Comparison of ENCODE assay signal across 23 cellular contexts in genomic region chr1:78641558-78641957, GRCh38. TPM values are rescaled to one million over a fixed set of nuclear protein-coding genes. Genes with fewer than 3 reads are reported as not detected.
"Had no signal": no experiment of that assay in that cellular context is flagged by ENCODE, and none has a peak within 500 bp of the region (broad histone marks: within the 10 kb centered on the region; RNA-seq: fewer than 3 reads in every experiment).

No MANE protein-coding gene starts in this region.

- H3K9me3 ChIP-seq: adrenal gland had no signal

- ATAC-seq: activated T-helper 17 cell treated with anti-CD3 and anti-CD28 coated beads, Interleukin-2, amount 50 U/mL, for 72 hours had no signal

- H3K36me3 ChIP-seq: adrenal gland had no signal

- H3K27me3 ChIP-seq: adrenal gland had no signal

- H3K4me1 ChIP-seq: adrenal gland had no signal

- H3K27ac ChIP-seq: adrenal gland, coronary artery, PC-9 had no signal

- DNase-seq: activated B cell treated with CpG ODN at 0.5 μM for 24 hours; activated CD4-positive, alpha-beta T cell treated with anti-CD3 and anti-CD28 coated beads for 1 hour; activated CD4-positive, alpha-beta T cell treated with anti-CD3 and anti-CD28 coated beads, Interleukin-2, amount 10 ng/mL, durations not matched to agents 24 days and 14 days; activated CD4-positive, alpha-beta T cell treated with anti-CD3 and anti-CD28 coated beads, Interleukin-2, amount 50 U/mL, for 48 hours; activated gamma-delta T cell; activated naive CD4-positive, alpha-beta T cell treated with anti-CD3 and anti-CD28 coated beads for 36 hours; activated T-cell treated with anti-CD3 and anti-CD28 coated beads for 4 hours; activated T-cell treated with anti-CD3 and anti-CD28 coated beads, Interleukin-2, amount 50 U/mL, for 48 hours; adrenal gland; anterior cingulate cortex; central memory CD4-positive, alpha-beta T cell; NCI-H1105 treated with DMSO at 0.1 percent for 48 hours; NCI-H1436 treated with DMSO at 0.1 percent for 48 hours; NCI-H187; NCI-H2081; NCI-H510A treated with DMSO at 0.1 percent for 48 hours; NCI-H69; PC-9; SHP77 treated with DMSO at 0.1 percent for 48 hours; T-helper 9 cell had no signal

- H3K4me3 ChIP-seq: adrenal gland, coronary artery, PC-9 had no signal

- H3K4me2 ChIP-seq: PC-9 had no signal

RNA-seq across cellular contexts. Expression of gene IFI44L, which starts 21.3 kb away (rescaled TPM):
- total RNA-seq: SK-MEL-5 had no signal
